In genomic region chr4:168480991-168481588, GRCh38 we compare ENCODE assay signal across 8 cellular contexts. TPM values are rescaled to one million over a fixed set of nuclear protein-coding genes. Genes with fewer than 3 reads are reported as not detected.
DNase-seq lines count a peak whose midpoint lies in the region; TF ChIP-seq lines count a peak whose summit lies in the region.

No MANE protein-coding gene starts in this region.

- H3K27ac Mint-ChIP-seq in mesothelial cell of epicardium: peak overlapping the region; percentile 98

- in situ Hi-C loops in HAP-1 (cut with MboI; ENCODE audit: low sequenced_read_pairs): no loop called here

- TF ChIP-seq CTCF in mesothelial cell of epicardium (IDR thresholded peaks at IDR 0.05; ENCODE audit: unreplicated experiment) (no peak), suprapubic skin (IDR thresholded peaks at IDR 0.05) (no peak)

- no peak for TF ChIP-seq POLR2A in suprapubic skin (IDR thresholded peaks at IDR 0.05)

- H3K4me1 Mint-ChIP-seq in mesothelial cell of epicardium: peaks cover 26% of the 10 kb centered on the region

- peak overlapping the region; percentile 88 for H3K4me3 Mint-ChIP-seq in mesothelial cell of epicardium

- no peaks in the 10 kb centered on the region for H3K36me3 Mint-ChIP-seq in mesothelial cell of epicardium

- peak overlapping the region; percentile 93 for H3K27ac ChIP-seq in suprapubic skin

- POLR2A ChIA-PET in HEK293T (lab: Yijun Ruan, JAX): interaction anchor here (0.6 to 2.4 kb wide), 3 partner anchors 13 to 28 kb away, joined by 3 to 16 read pairs (median 3); partner anchors contain the start of gene PALLD

- TF ChIP-seq EP300 in suprapubic skin (IDR thresholded peaks at IDR 0.05): no peak

- 6% methylated on average over 7 of the region's 7 CpGs for WGBS in suprapubic skin

- H3K9me3 Mint-ChIP-seq in mesothelial cell of epicardium: no peaks in the 10 kb centered on the region

- H3K27me3 Mint-ChIP-seq in mesothelial cell of epicardium (ENCODE audit: low read depth): no peaks in the 10 kb centered on the region

- H3K27me3 ChIP-seq in HAP-1 (ENCODE audit: low read depth) (no peaks in the 10 kb centered on the region), suprapubic skin (no peaks in the 10 kb centered on the region)

- H3K9me3 ChIP-seq in HAP-1: no peaks in the 10 kb centered on the region
- H3K9me3 ChIP-seq in suprapubic skin: no peaks in the 10 kb centered on the region

- H3K4me3 ChIP-seq in HAP-1 (peak overlapping the region; percentile 41), suprapubic skin (peak overlapping the region; percentile 81)

- H3K36me3 ChIP-seq in HAP-1 (replicated peaks) (no peaks in the 10 kb centered on the region), suprapubic skin (no peaks in the 10 kb centered on the region)

- DNase-seq in GM04503 (ENCODE audit: low read depth) (peak; percentile 74), HAP-1 (ENCODE audit: low spot score in 2 of 2) (peak in 1 of 2 experiments; percentile 21), NAMALWA (ENCODE audit: low spot score) (peak; percentile 3), mesothelial cell of epicardium (ENCODE audit: low spot score in 2 of 2, unreplicated experiment in 2 of 2) (no peak), suprapubic skin (ENCODE audit: low spot score in 2 of 2) (no peak), HEK293T (ENCODE audit: extremely low spot score) (no peak)
- DNase-seq in activated CD4-positive, CD25-positive, alpha-beta regulatory T cell treated with anti-CD3 and anti-CD28 coated beads, Interleukin-2, amount 50 U/mL, for 16 hours (ENCODE audit: low read depth, low spot score): peak; percentile 16
- DNase-seq in effector CD4-positive, alpha-beta T cell: peak; percentile 20

- H3K4me1 ChIP-seq in HAP-1 (peaks cover 6% of the 10 kb centered on the region; the same call in 1 of the 2 replicates), suprapubic skin (peaks cover 9% of the 10 kb centered on the region)

- CTCF ChIA-PET in HEK293T (lab: Yijun Ruan, JAX): no interaction called here

TF ChIP-seq in HEK293T, 16 proteins besides CTCF, POLR2A, EP300 and RAD21:
- TF ChIP-seq ARNT (IDR thresholded peaks at IDR 0.05) (no peak), L3MBTL2 (conservative IDR thresholded peaks at IDR 0.05) (no peak), ELF4 (IDR thresholded peaks at IDR 0.05) (no peak), ZNF384 (IDR thresholded peaks at IDR 0.05) (no peak), SP1 (IDR thresholded peaks at IDR 0.05) (no peak), TARDBP (IDR thresholded peaks at IDR 0.05) (no peak), SUZ12 (IDR thresholded peaks at IDR 0.05) (no peak), FOXA1 (IDR thresholded peaks at IDR 0.05) (no peak), CTBP1 (IDR thresholded peaks at IDR 0.05; ENCODE audit: borderline replicate concordance) (no peak), BHLHE40 (IDR thresholded peaks at IDR 0.05; ENCODE audit: borderline replicate concordance) (no peak), HDGF (IDR thresholded peaks at IDR 0.05; ENCODE audit: borderline replicate concordance) (no peak), NFRKB (IDR thresholded peaks at IDR 0.05) (no peak), FOXK2 (IDR thresholded peaks at IDR 0.05) (no peak), FOXM1 (IDR thresholded peaks at IDR 0.05; ENCODE audit: borderline replicate concordance) (no peak)
- TF ChIP-seq, protein P1, sequence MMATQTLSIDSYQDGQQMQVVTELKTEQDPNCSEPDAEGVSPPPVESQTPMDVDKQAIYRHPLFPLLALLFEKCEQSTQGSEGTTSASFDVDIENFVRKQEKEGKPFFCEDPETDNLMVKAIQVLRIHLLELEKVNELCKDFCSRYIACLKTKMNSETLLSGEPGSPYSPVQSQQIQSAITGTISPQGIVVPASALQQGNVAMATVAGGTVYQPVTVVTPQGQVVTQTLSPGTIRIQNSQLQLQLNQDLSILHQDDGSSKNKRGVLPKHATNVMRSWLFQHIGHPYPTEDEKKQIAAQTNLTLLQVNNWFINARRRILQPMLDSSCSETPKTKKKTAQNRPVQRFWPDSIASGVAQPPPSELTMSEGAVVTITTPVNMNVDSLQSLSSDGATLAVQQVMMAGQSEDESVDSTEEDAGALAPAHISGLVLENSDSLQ (IDR thresholded peaks at IDR 0.05): no peak
TF ChIP-seq in HEK293T: peak in this region for 0.

RNA-seq across cellular contexts. Expression of gene DDX60L, which starts 0.8 kb away (rescaled TPM):
- 11.4 to 12.0 TPM (median 11.7 TPM) in 3 replicates for total RNA-seq in mesothelial cell of epicardium
- 10 to 100 TPM in 1 of 4 donors, 1 to 10 TPM in 3; 2.5 to 16.0 (median 6.8) TPM for total RNA-seq in suprapubic skin

RNA-seq across cellular contexts. Expression of gene PALLD, which starts 15.8 kb away (rescaled TPM):
- total RNA-seq in mesothelial cell of epicardium: 150 to 158 TPM (median 153 TPM) in 3 replicates
- 100 to 1,000 TPM in 1 of 4 donors, 10 to 100 TPM in 3; 71.8 to 106 (median 83.3) TPM for total RNA-seq in suprapubic skin

Comparison
In these comparisons a context has a peak if more than half of its experiments do, and no peak if none do; other contexts are left out.
1. DNase-seq: peak in GM04503 (single experiment), NAMALWA (single experiment), activated CD4-positive, CD25-positive, alpha-beta regulatory T cell treated with anti-CD3 and anti-CD28 coated beads, Interleukin-2, amount 50 U/mL, for 16 hours (single experiment) and effector CD4-positive, alpha-beta T cell (single experiment); none in mesothelial cell of epicardium (0 of 2), suprapubic skin (0 of 2) and HEK293T (single experiment).